Comparison of ENCODE assay signal across 2 cellular contexts in genomic region chr1:156692409-156692957, GRCh38.
TF ChIP-seq lines count a peak whose summit lies in the region.

No MANE protein-coding gene starts in this region.

TF ChIP-seq in K562, 482 proteins besides CTCF, POLR2A, EP300 and RAD21:
- TF ChIP-seq CHCHD3 (CRISPR knock-in tag; IDR thresholded peaks at IDR 0.05) (no peak), ZNF764 (CRISPR knock-in tag; IDR thresholded peaks at IDR 0.05; ENCODE audit: low read depth) (no peak), KAT7 (CRISPR knock-in tag; IDR thresholded peaks at IDR 0.05; ENCODE audit: borderline replicate concordance) (0 out of 2 replicates have a peak, but pooled peaks have one; percentile 68), ZNF592 (IDR thresholded peaks at IDR 0.05) (peak; percentile 62; the same call in 1 of the 2 replicates), ZBTB33 (CRISPR knock-in tag; IDR thresholded peaks at IDR 0.05) (no peak), ZNF780A (CRISPR knock-in tag; IDR thresholded peaks at IDR 0.05) (no peak), RB1 (IDR thresholded peaks at IDR 0.05; ENCODE audit: low read depth) (0 out of 2 replicates have a peak, but pooled peaks have one; percentile 17), NFIC (IDR thresholded peaks at IDR 0.05) (peak; percentile 15; the same call in 1 of the 2 replicates), RBBP5 (IDR thresholded peaks at IDR 0.05; ENCODE audit: borderline replicate concordance, insufficient read depth, low read length, poor library complexity, severe bottlenecking) (peak; percentile 6)
TF ChIP-seq in K562: peak in this region for 5.

TF ChIP-seq in neural cell, 6 proteins besides CTCF, POLR2A, EP300 and RAD21:
- TF ChIP-seq SMC3 (conservative IDR thresholded peaks at IDR 0.05; ENCODE audit: poor library complexity), result no peak
- no peak for TF ChIP-seq POLR2AphosphoS5 (IDR thresholded peaks at IDR 0.05)
- no peak for TF ChIP-seq MXI1 (conservative IDR thresholded peaks at IDR 0.05; ENCODE audit: poor library complexity, severe bottlenecking)
- no peak for TF ChIP-seq EZH2 (IDR thresholded peaks at IDR 0.05; ENCODE audit: borderline replicate concordance, insufficient read depth, low read length, poor library complexity, severe bottlenecking)
- TF ChIP-seq TAF1 (IDR thresholded peaks at IDR 0.05; ENCODE audit: low read depth), result no peak
- no peak for TF ChIP-seq REST (IDR thresholded peaks at IDR 0.05; ENCODE audit: borderline replicate concordance)
